Comparison of ENCODE assay signal across 8 cellular contexts in the genomic region with DNA sequence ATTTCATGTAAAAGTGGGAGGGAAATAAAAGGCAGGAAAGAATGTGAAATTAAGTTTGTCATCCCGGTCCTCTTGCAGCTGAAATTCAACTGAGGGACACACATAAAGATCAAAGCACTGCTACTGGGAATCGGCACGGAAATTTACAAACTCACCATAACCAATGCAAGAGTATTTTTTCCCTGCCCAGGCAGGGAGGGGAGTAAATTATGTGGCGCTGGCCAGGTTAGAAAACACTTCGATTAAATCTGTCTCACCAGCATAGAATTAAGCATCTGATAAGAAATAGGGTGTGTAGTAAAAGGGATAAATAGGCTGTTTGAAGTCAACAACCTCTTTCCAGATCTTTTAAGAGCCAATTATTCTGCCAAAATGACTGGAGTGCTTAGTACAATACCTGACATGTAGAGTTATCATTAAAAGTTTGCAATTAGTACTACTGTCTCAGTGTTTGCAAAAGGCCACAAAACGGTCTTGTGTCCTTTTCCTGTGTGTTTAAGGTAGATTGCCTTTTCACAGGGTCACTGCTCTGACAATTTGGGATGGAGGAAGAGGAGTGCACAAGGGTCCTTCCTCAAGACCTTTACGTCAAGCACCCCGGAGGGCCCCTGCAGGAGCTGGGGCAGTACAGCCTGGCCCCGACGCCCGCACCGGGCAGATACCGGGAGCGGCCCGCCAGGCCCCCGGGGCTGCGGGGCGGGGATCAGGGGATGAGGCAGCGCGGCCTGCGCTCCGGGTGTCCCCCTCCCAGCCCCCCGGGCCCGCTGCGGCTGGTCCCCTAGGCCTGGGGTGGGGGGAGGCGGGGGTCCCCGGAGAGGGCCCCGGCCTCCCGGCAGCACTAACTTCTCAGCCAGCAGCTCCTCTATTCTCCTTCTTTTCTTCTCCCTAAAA. TPM values are rescaled to one million over a fixed set of nuclear protein-coding genes. Genes with fewer than 3 reads are reported as not detected.
A peak's percentile ranks its signal among the peaks of the same experiment; 100 is the strongest.
DNase-seq lines count a peak whose midpoint lies in the region; ATAC-seq and TF ChIP-seq lines count a peak whose summit lies in the region.

No MANE protein-coding gene starts in this region.

- no peaks in the 10 kb centered on the region for H3K9me3 ChIP-seq in CD8-positive, alpha-beta T cell (ENCODE audit: low read length)
- H3K9me3 ChIP-seq in SJCRH30 (replicated peaks) (no peaks in the 10 kb centered on the region), endocrine pancreas (ENCODE audit: control insufficient read depth, low read length) (no peaks in the 10 kb centered on the region), mucosa of stomach (ENCODE audit: control insufficient read depth, low read length) (no peaks in the 10 kb centered on the region)

- H3K4me3 ChIP-seq in CD8-positive, alpha-beta T cell (ENCODE audit: low read depth, low read length): peak overlapping the region; percentile 60
- H3K4me3 ChIP-seq in SJCRH30 (peak overlapping the region; percentile 73), endocrine pancreas (ENCODE audit: control insufficient read depth, insufficient read depth, low read length) (peak overlapping the region; percentile 94), mucosa of stomach (ENCODE audit: low read length) (peak overlapping the region; percentile 60)

- no peak for TF ChIP-seq CTCF in CD8-positive, alpha-beta T cell (IDR thresholded peaks at IDR 0.05)

- POLR2A ChIA-PET in CD8-positive, alpha-beta T cell (lab: Charles Lee): interaction anchor here (0.7 to 3.4 kb wide), 5 partner anchors 10 to 1418 kb away, joined by 3 to 16 read pairs (median 5); partner anchors contain the start of gene TMF1

- no peaks in the 10 kb centered on the region for H3K36me3 ChIP-seq in CD8-positive, alpha-beta T cell (ENCODE audit: insufficient read depth, low read length)
- no peaks in the 10 kb centered on the region for H3K36me3 ChIP-seq in SJCRH30
- H3K36me3 ChIP-seq in endocrine pancreas (ENCODE audit: control insufficient read depth, insufficient read depth, low read length): no peaks in the 10 kb centered on the region
- H3K36me3 ChIP-seq in mucosa of stomach (ENCODE audit: control insufficient read depth, insufficient read depth, low read length): no peaks in the 10 kb centered on the region

- H3K4me1 ChIP-seq in CD8-positive, alpha-beta T cell (ENCODE audit: insufficient read depth, low read length): peaks cover 60% of the 10 kb centered on the region
- H3K4me1 ChIP-seq in SJCRH30 (peaks cover 14% of the 10 kb centered on the region), endocrine pancreas (ENCODE audit: control insufficient read depth, insufficient read depth, low read length) (peaks cover 33% of the 10 kb centered on the region), mucosa of stomach (ENCODE audit: control insufficient read depth, insufficient read depth, low read length) (peaks cover 26% of the 10 kb centered on the region)

- H3K9me3 Mint-ChIP-seq in CD8-positive, alpha-beta T cell: no peaks in the 10 kb centered on the region

- H3K36me3 Mint-ChIP-seq in CD8-positive, alpha-beta T cell: peaks cover 21% of the 10 kb centered on the region

- H3K27ac Mint-ChIP-seq in CD8-positive, alpha-beta T cell: peak overlapping the region; percentile 89

- intact Hi-C loops in CD8-positive, alpha-beta T cell (cut with DNase I, micrococcal nuclease): loop anchor here (1.0 to 10.0 kb wide), 6 partner anchors 15 to 1425 kb away; partner anchors contain the start of genes EOGT (in 2 of the 2), SUCLG2 (in 1 of the 2) and TMF1 (in 1 of the 2)

- peaks cover 68% of the 10 kb centered on the region for H3K4me1 Mint-ChIP-seq in CD8-positive, alpha-beta T cell (ENCODE audit: low read depth)

- peak overlapping the region; percentile 80 for H3K4me3 Mint-ChIP-seq in CD8-positive, alpha-beta T cell

- ATAC-seq in CD8-positive, alpha-beta T cell: peak; percentile 8
- ATAC-seq in GM21723 (IDR thresholded peaks at IDR 0.05; ENCODE audit: unreplicated experiment) (peak; percentile 18), HG03139 (IDR thresholded peaks at IDR 0.05; ENCODE audit: unreplicated experiment) (no peak)

- DNase-seq in CD8-positive, alpha-beta T cell: no peak
- DNase-seq in SJCRH30 (peak; percentile 7 to 17), NCI-H226 (no peak), NCI-H510A (lab: John Stamatoyannopoulos, UW) (no peak)

- no peaks in the 10 kb centered on the region for H3K27me3 Mint-ChIP-seq in CD8-positive, alpha-beta T cell (ENCODE audit: low read depth)

- H3K9ac ChIP-seq in endocrine pancreas (ENCODE audit: control insufficient read depth, insufficient read depth, low read length): peak overlapping the region; percentile 54
- H3K9ac ChIP-seq in mucosa of stomach (ENCODE audit: low read length): peak overlapping the region; percentile 80

- no peaks in the 10 kb centered on the region for H3K27me3 ChIP-seq in CD8-positive, alpha-beta T cell (ENCODE audit: insufficient read depth, low read length)
- H3K27me3 ChIP-seq in SJCRH30 (no peaks in the 10 kb centered on the region), endocrine pancreas (ENCODE audit: control insufficient read depth, insufficient read depth, low read length) (no peaks in the 10 kb centered on the region), mucosa of stomach (ENCODE audit: control insufficient read depth, insufficient read depth, low read length) (no peaks in the 10 kb centered on the region)

- CTCF ChIA-PET in CD8-positive, alpha-beta T cell (lab: Charles Lee): no interaction called here

- peak overlapping the region; percentile 56 for H3K27ac ChIP-seq in CD8-positive, alpha-beta T cell (ENCODE audit: low read depth, low read length)
- peak overlapping the region; percentile 61 for H3K27ac ChIP-seq in SJCRH30

RNA-seq across cellular contexts. Expression of gene UBA3, which starts 0.7 kb away (rescaled TPM):
- total RNA-seq in CD8-positive, alpha-beta T cell: 10 to 100 TPM; 35.0 to 43.5 TPM
- total RNA-seq in SJCRH30 (2014; rRNA removed; shearing (Covaris generic)): 41.0 and 48.4 TPM in 2 replicates

RNA-seq across cellular contexts. Expression of gene ARL6IP5, which starts 5.2 kb away (rescaled TPM):
- total RNA-seq in CD8-positive, alpha-beta T cell: 10 to 100 TPM; 44.8 to 52.9 TPM
- total RNA-seq in SJCRH30 (2014; rRNA removed; shearing (Covaris generic)): 29.4 and 30.5 TPM in 2 replicates

RNA-seq across cellular contexts. Expression of gene TMF1, which starts 27.4 kb away (rescaled TPM):
- 100 to 1,000 TPM in 1 of 2 experiments, 10 to 100 TPM in 1; 97.9 to 103 TPM for total RNA-seq in CD8-positive, alpha-beta T cell
- total RNA-seq in SJCRH30 (2014; rRNA removed; shearing (Covaris generic)): 9.5 and 12.7 TPM in 2 replicates

RNA-seq across cellular contexts. Expression of gene LMOD3, which starts 42.9 kb away (rescaled TPM):
- not detected for total RNA-seq in CD8-positive, alpha-beta T cell
- total RNA-seq in SJCRH30 (2014; rRNA removed; shearing (Covaris generic)): 0.66 and 1.0 TPM in 2 replicates

Comparison
In these comparisons a context has a peak if more than half of its experiments do, and no peak if none do; other contexts are left out.
1. DNase-seq: peak in SJCRH30 (2 of 2); none in CD8-positive, alpha-beta T cell (0 of 7), NCI-H226 (single experiment) and NCI-H510A (single experiment).
2. Peak in every context shown above with its lines, with median percentiles within 50 percentile points of each other: H3K4me3 ChIP-seq.